Comparison of ENCODE assay signal across 7 cellular contexts in the genomic region with DNA sequence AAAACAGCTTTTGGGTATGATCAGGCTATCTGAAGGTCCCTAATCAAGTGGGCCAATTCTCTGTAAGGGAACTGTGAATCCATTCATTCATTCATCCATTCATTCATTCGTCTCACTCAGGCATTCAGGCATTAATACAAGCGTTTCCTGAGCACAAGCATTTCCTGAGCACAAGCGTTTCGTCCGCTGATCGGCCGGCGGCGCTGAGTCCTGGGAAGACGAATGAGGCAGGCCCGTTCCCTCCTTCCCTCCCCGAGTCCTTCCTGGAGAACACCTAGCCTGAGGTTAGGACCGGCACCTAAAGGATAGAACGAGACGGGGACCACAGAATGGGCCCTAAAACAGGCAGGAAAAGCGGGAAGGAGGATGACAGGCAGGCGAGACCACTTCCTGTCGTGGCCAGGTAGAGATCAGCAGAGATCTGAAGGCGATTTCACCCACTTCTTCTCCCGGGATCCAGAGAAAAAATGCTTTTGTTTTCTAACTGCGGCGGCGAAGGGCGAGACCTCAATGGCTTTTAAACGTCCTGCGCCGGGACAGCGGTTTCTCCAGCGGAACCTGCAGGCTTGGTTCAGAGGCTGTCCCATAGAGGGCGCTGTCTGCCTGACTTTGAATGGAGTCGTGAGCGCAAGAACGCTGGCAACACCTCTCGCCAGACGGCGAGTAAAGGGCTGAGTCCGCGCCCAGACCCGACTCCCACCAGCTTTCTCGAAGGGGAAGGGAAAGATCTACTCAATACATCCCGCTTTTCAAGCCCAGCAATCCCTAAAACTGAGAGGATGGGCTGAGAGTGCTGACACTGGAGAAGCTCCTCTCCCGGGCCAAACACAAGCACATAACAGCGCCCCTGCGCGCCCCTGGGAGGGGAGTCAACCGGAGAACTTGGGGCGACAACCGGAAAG. TPM values are rescaled to one million over a fixed set of nuclear protein-coding genes. Genes with fewer than 3 reads are reported as not detected.
DNase-seq lines count a peak whose midpoint lies in the region; TF ChIP-seq lines count a peak whose summit lies in the region.

No MANE protein-coding gene starts in this region.

- peak overlapping the region; percentile 72 for H3K4me3 Mint-ChIP-seq in stimulated activated naive CD8-positive, alpha-beta T cell treated with anti-CD3 and anti-CD28 coated beads, Interleukin-15, Interleukin-2, amounts not matched to agents 100 ng/mL and 50 ng/mL, for 24 hours

- H3K27me3 ChIP-seq in neuron (ENCODE audit: insufficient read depth, low read length), result peaks cover 90% of the 10 kb centered on the region

- peak overlapping the region; percentile 68 for H3K27ac Mint-ChIP-seq in stimulated activated naive CD8-positive, alpha-beta T cell treated with anti-CD3 and anti-CD28 coated beads, Interleukin-15, Interleukin-2, amounts not matched to agents 100 ng/mL and 50 ng/mL, for 24 hours

- H3K9me3 Mint-ChIP-seq in stimulated activated naive CD8-positive, alpha-beta T cell treated with anti-CD3 and anti-CD28 coated beads, Interleukin-15, Interleukin-2, amounts not matched to agents 100 ng/mL and 50 ng/mL, for 24 hours, result no peaks in the 10 kb centered on the region

- peaks cover 6% of the 10 kb centered on the region for H3K9me3 ChIP-seq in neuron (ENCODE audit: low read length)

- peak; percentile 94 for TF ChIP-seq CTCF in GM12873 (IDR thresholded peaks at IDR 0.05; ENCODE audit: insufficient read depth, low read depth, low read length, missing control alignments)
- peak; percentile 91 for TF ChIP-seq CTCF in foreskin fibroblast (IDR thresholded peaks at IDR 0.05; ENCODE audit: low read depth, low read length)

- H3K4me1 Mint-ChIP-seq in stimulated activated naive CD8-positive, alpha-beta T cell treated with anti-CD3 and anti-CD28 coated beads, Interleukin-15, Interleukin-2, amounts not matched to agents 100 ng/mL and 50 ng/mL, for 24 hours (ENCODE audit: low read depth), result peaks cover 32% of the 10 kb centered on the region

- peak overlapping the region; percentile 32 to 46 for H3K4me3 ChIP-seq in foreskin fibroblast (ENCODE audit: low read depth in 1 of 2, low read length in 2 of 2)
- H3K4me3 ChIP-seq in neuron (ENCODE audit: low read length), result peak overlapping the region; percentile 9

- DNase-seq in HK-2 (ENCODE audit: unreplicated experiment), result peak; percentile 91
- DNase-seq in activated T-helper 1 cell treated with anti-CD3 and anti-CD28 coated beads, Interleukin-2, amount 50 U/mL, for 16 hours (ENCODE audit: low read depth in 1 of 2, low spot score in 1 of 2), result peak; percentile 74 to 83
- peak; percentile 67 to 90 for DNase-seq in foreskin fibroblast

- H3K36me3 Mint-ChIP-seq in stimulated activated naive CD8-positive, alpha-beta T cell treated with anti-CD3 and anti-CD28 coated beads, Interleukin-15, Interleukin-2, amounts not matched to agents 100 ng/mL and 50 ng/mL, for 24 hours (ENCODE audit: low read depth), result no peaks in the 10 kb centered on the region

- peaks cover 77% of the 10 kb centered on the region for H3K27me3 Mint-ChIP-seq in stimulated activated naive CD8-positive, alpha-beta T cell treated with anti-CD3 and anti-CD28 coated beads, Interleukin-15, Interleukin-2, amounts not matched to agents 100 ng/mL and 50 ng/mL, for 24 hours

- H2AFZ ChIP-seq in neuron (ENCODE audit: low read depth, low read length), result no peak overlapping the region

- H3K4me1 ChIP-seq in neuron (ENCODE audit: insufficient read depth, low read length), result peaks cover 5% of the 10 kb centered on the region

- no peaks in the 10 kb centered on the region for H3K36me3 ChIP-seq in neuron (ENCODE audit: insufficient read depth, low read length)

TF ChIP-seq in PFSK-1, 5 proteins besides CTCF, POLR2A, EP300 and RAD21:
- TF ChIP-seq POLR2AphosphoS5 (IDR thresholded peaks at IDR 0.05; ENCODE audit: low read depth, low read length) (no peak), SIN3A (IDR thresholded peaks at IDR 0.05; ENCODE audit: borderline replicate concordance, insufficient read depth, low read length) (no peak), FOXP2 (optimal IDR thresholded peaks at IDR 0.05; ENCODE audit: borderline replicate concordance, extremely low read depth, extremely low read length, insufficient read depth) (peak; percentile 56)

RNA-seq across cellular contexts. Expression of a gene that starts 2.9 kb away (rescaled TPM):
- polyA plus RNA-seq in PFSK-1 (2012; ENCODE audit: insufficient read length, low read depth), result 2.0 TPM

RNA-seq across cellular contexts. Expression of a gene that starts 15.1 kb away (rescaled TPM):
- polyA plus RNA-seq in PFSK-1 (2012; ENCODE audit: insufficient read length, low read depth), result not detected

RNA-seq across cellular contexts. Expression of a gene that starts 21.4 kb away (rescaled TPM):
- polyA plus RNA-seq in PFSK-1 (2012; ENCODE audit: insufficient read length, low read depth), result 102 TPM

Comparison
In these comparisons a context has a peak if more than half of its experiments do, and no peak if none do; other contexts are left out.
1. Peak in every context shown above with its lines: DNase-seq and H3K4me3 ChIP-seq.